In genomic region chr1:231499148-231499763, GRCh38 we compare ENCODE assay signal across 35 cellular contexts.
"Had no signal": no experiment of that assay in that cellular context is flagged by ENCODE, and none has a peak within 500 bp of the region (broad histone marks: within the 10 kb centered on the region; RNA-seq: fewer than 3 reads in every experiment).

No MANE protein-coding gene starts in this region.

- DNase-seq: activated CD4-positive, alpha-beta memory T cell treated with anti-CD3 and anti-CD28 coated beads, Interleukin-2, amount 10 ng/mL, durations not matched to agents 7 days and 5 days; activated CD4-positive, alpha-beta T cell treated with anti-CD3 and anti-CD28 coated beads for 1 hour; activated CD4-positive, alpha-beta T cell treated with anti-CD3 and anti-CD28 coated beads for 48 hours; activated CD4-positive, CD25-positive, alpha-beta regulatory T cell; activated CD8-positive, alpha-beta memory T cell treated with anti-CD3 and anti-CD28 coated beads for 24 hours; activated CD8-positive, alpha-beta memory T cell treated with anti-CD3 and anti-CD28 coated beads, Interleukin-2, amount 10 ng/mL, durations not matched to agents 7 days and 5 days; activated CD8-positive, alpha-beta memory T cell treated with anti-CD3 and anti-CD28 coated beads, Interleukin-2, amount 50 U/mL, for 48 hours; activated effector memory CD4-positive, alpha-beta T cell treated with Interleukin-2 at 50 U/mL for 16 hours; activated naive CD4-positive, alpha-beta T cell treated with anti-CD3 and anti-CD28 coated beads, Interleukin-2, amount 10 ng/mL, durations not matched to agents 7 days and 5 days; activated naive CD8-positive, alpha-beta T cell treated with anti-CD3 and anti-CD28 coated beads, Interleukin-2, amount 50 U/mL, for 24 hours; activated T-cell treated with anti-CD3 and anti-CD28 coated beads, Interleukin-2, amount 50 U/mL, for 48 hours; anterior cingulate cortex; caudate nucleus; cerebellar nuclear complex; cortex of kidney; MM.1S; MV-4-11; NCI-H1092 treated with DMSO at 0.1 percent for 48 hours; NCI-H1417 treated with DMSO at 0.1 percent for 48 hours; NCI-H187 treated with DMSO at 0.1 percent for 48 hours; NCI-H2081; NCI-H345; NCI-H526; NCI-H748 treated with DMSO at 0.1 percent for 48 hours; NK-92 treated with Interleukin-12 subunit alpha and Interleukin-12 subunit beta, amount 100 ng/mL, for 24 hours; PC-9; SIG-M5; T-cell; T-helper 17 cell; WERI-Rb-1 had no signal

- FAIRE-seq: bronchial epithelial cell, RCC 7860 had no signal

- H3K4me2 ChIP-seq: PC-9 had no signal

- H3K27ac ChIP-seq: PC-9, RWPE1, WERI-Rb-1 had no signal

- H2AFZ ChIP-seq: PC-9 had no signal

- H3K36me3 ChIP-seq: WERI-Rb-1 had no signal

- ATAC-seq: activated CD8-positive, alpha-beta memory T cell treated with anti-CD3 and anti-CD28 coated beads, Interleukin-2, amount 10 ng/mL, durations not matched to agents 7 days and 5 days; activated naive CD8-positive, alpha-beta T cell treated with anti-CD3 and anti-CD28 coated beads, Interleukin-2, amount 50 U/mL, for 24 hours; Right ventricle myocardium inferior; SK-N-SH treated with all-trans-retinoic acid at 6 μM for 48 hours; T-cell; T-helper 17 cell had no signal

- H3K4me3 ChIP-seq: PC-9 had no signal
